Comparison of ENCODE assay signal across 8 cellular contexts in the genomic region with DNA sequence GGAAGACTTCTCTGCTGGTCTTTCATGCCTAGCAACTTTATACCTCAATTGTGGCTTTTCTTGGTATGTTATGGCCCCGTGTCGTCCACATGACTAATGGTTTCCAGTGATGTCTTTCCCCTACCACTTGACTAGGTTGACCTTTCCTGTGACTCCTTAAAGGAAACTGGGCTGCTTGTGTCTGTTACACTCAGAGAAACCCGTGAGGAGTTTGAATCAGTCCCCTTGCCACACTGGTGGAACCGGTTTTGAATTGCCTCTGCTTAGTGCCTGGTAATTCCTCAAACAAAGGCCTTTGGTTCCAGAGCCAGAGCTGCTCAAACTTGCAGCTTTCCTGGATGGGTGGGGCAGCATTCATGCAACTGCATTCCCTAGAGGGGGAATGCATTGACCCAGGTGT. TPM values are rescaled to one million over a fixed set of nuclear protein-coding genes. Genes with fewer than 3 reads are reported as not detected.
DNase-seq lines count a peak whose midpoint lies in the region; ATAC-seq and TF ChIP-seq lines count a peak whose summit lies in the region.

No MANE protein-coding gene starts in this region.

- H3K9me3 Mint-ChIP-seq in stimulated activated naive CD8-positive, alpha-beta T cell treated with anti-CD3 and anti-CD28 coated beads, Interleukin-15, amount 100 ng/mL, for 72 hours = no peaks in the 10 kb centered on the region

- peak overlapping the region; percentile 50 to 59 for H3K4me3 Mint-ChIP-seq in stimulated activated naive CD8-positive, alpha-beta T cell treated with anti-CD3 and anti-CD28 coated beads, Interleukin-15, amount 100 ng/mL, for 72 hours

- H3K4me3 ChIP-seq in AG10803 (ENCODE audit: low read length) (no peak overlapping the region), HCT116 (replicated peaks in 1 of 2; ENCODE audit: low read depth in 1 of 2, low read length in 2 of 2) (peak overlapping the region in 1 of 2 experiments; percentile 23; a peak in 2 of 4 replicates), PC-9 (peak overlapping the region; percentile 15; the same call in 1 of the 2 replicates), foreskin fibroblast (ENCODE audit: low read depth in 1 of 2, low read length in 2 of 2) (no peak overlapping the region)

- DNase-seq in AG10803 (ENCODE audit: low read depth) (peak; percentile 77), HCT116 (ENCODE audit: low read depth, low spot score) (peak; percentile 99), PC-9 (peak; percentile 87 to 100), foreskin fibroblast (peak; percentile 67 to 79), NCI-H446 (lab: John Stamatoyannopoulos, UW) (no peak)
- peak; percentile 30 to 45 for DNase-seq in stimulated activated naive CD8-positive, alpha-beta T cell treated with anti-CD3 and anti-CD28 coated beads, Interleukin-15, amount 100 ng/mL, for 72 hours

- H3K9ac ChIP-seq in HCT116 (ENCODE audit: low read length) = peak overlapping the region; percentile 56

- H3K9me3 ChIP-seq in HCT116 (ENCODE audit: control insufficient read depth in 1 of 2, insufficient read depth in 1 of 2, low read depth in 1 of 2, low read length in 2 of 2) = no peaks in the 10 kb centered on the region
- no peaks in the 10 kb centered on the region for H3K9me3 ChIP-seq in PC-9 (ENCODE audit: insufficient read depth, low read depth)

- H3K27me3 Mint-ChIP-seq in stimulated activated naive CD8-positive, alpha-beta T cell treated with anti-CD3 and anti-CD28 coated beads, Interleukin-15, amount 100 ng/mL, for 72 hours = no peaks in the 10 kb centered on the region

- H3K36me3 ChIP-seq in HCT116 (ENCODE audit: control insufficient read depth in 1 of 2, insufficient read depth in 2 of 2, low read length in 2 of 2) (no peaks in the 10 kb centered on the region), PC-9 (ENCODE audit: low read depth) (no peaks in the 10 kb centered on the region)

- H3F3A ChIP-seq in PC-9 (ENCODE audit: insufficient read depth, low read depth) = peaks cover 27% of the 10 kb centered on the region

- H3K9me2 ChIP-seq in HCT116 (ENCODE audit: insufficient read depth) (no peaks in the 10 kb centered on the region), PC-9 (ENCODE audit: insufficient read depth) (no peaks in the 10 kb centered on the region)

- H3K4me1 Mint-ChIP-seq in stimulated activated naive CD8-positive, alpha-beta T cell treated with anti-CD3 and anti-CD28 coated beads, Interleukin-15, amount 100 ng/mL, for 72 hours = peaks cover 36% of the 10 kb centered on the region

- H3K27me3 ChIP-seq in HCT116 (ENCODE audit: insufficient read depth, low read length) = no peaks in the 10 kb centered on the region
- H3K27me3 ChIP-seq in PC-9 (ENCODE audit: insufficient read depth, low read depth) = no peaks in the 10 kb centered on the region

- intact Hi-C loops in HCT116 (cut with micrococcal nuclease) = loop anchor here (1.0 to 5.0 kb wide), 3 partner anchors 171 to 400 kb away; a partner anchor contains a TSS
- intact Hi-C loops in PC-9 (cut with micrococcal nuclease; ENCODE audit: unreplicated experiment) = loop anchor here (1.0 to 10.0 kb wide), 4 partner anchors 85 to 320 kb away; a partner anchor contains a TSS

- peak; percentile 53 for TF ChIP-seq RAD21 in HCT116 (IDR thresholded peaks at IDR 0.05; ENCODE audit: low read depth)

- CTCF ChIA-PET in HCT116 (lab: Charles Lee) = interaction anchor here (1.9 kb wide), 1 partner anchor 547 kb away, joined by 10 read pairs; no protein-coding TSS in a partner anchor
- CTCF ChIA-PET in PC-9 (lab: Charles Lee) = interaction anchor here (0.6 kb wide), 2 partner anchors 27 to 69 kb away, joined by 3 to 5 read pairs; no protein-coding TSS in a partner anchor

- no peak for TF ChIP-seq CTCF in AG10803 (conservative IDR thresholded peaks at IDR 0.05; ENCODE audit: low read length)
- no peak for TF ChIP-seq CTCF in HCT116 (IDR thresholded peaks at IDR 0.05 in 2 of 3, conservative IDR thresholded peaks at IDR 0.05 in 1 of 3; ENCODE audit: borderline replicate concordance in 1 of 3, insufficient read depth in 1 of 3, low read depth in 2 of 3, low read length in 2 of 3)
- TF ChIP-seq CTCF in PC-9 (conservative IDR thresholded peaks at IDR 0.05) = no peak
- TF ChIP-seq CTCF in foreskin fibroblast (IDR thresholded peaks at IDR 0.05; ENCODE audit: low read depth, low read length) = no peak

- peak; percentile 93 for ATAC-seq in HCT116
- peak; percentile 84 for ATAC-seq in stimulated activated naive CD8-positive, alpha-beta T cell treated with anti-CD3 and anti-CD28 coated beads, Interleukin-15, amount 100 ng/mL, for 72 hours
- ATAC-seq in HG02884 (IDR thresholded peaks at IDR 0.05; ENCODE audit: unreplicated experiment) = no peak
- no peak for ATAC-seq in GM18511 (IDR thresholded peaks at IDR 0.05; ENCODE audit: unreplicated experiment)

- H3K27ac Mint-ChIP-seq in stimulated activated naive CD8-positive, alpha-beta T cell treated with anti-CD3 and anti-CD28 coated beads, Interleukin-15, amount 100 ng/mL, for 72 hours = peak overlapping the region; percentile 1 to 89

- H4K20me1 ChIP-seq in HCT116 (ENCODE audit: insufficient read depth) = no peaks in the 10 kb centered on the region
- no peaks in the 10 kb centered on the region for H4K20me1 ChIP-seq in PC-9 (ENCODE audit: insufficient read depth)

- no TSS peak for BruUV-seq in HCT116 (replicated peaks; lab: Mats Ljungman, UMichigan)
- no TSS peak for BruUV-seq in PC-9 (replicated peaks; lab: Mats Ljungman, UMichigan)

- H3K4me2 ChIP-seq in HCT116 (ENCODE audit: low read length) (peak overlapping the region; percentile 71), PC-9 (peak overlapping the region; percentile 66)

- H2AFZ ChIP-seq in HCT116 (ENCODE audit: low read depth, low read length, poor library complexity, severe bottlenecking) (peak overlapping the region; percentile 60), PC-9 (peak overlapping the region; percentile 45; the same call in 1 of the 2 replicates)

- no peak for TF ChIP-seq POLR2A in HCT116 (IDR thresholded peaks at IDR 0.05; ENCODE audit: borderline replicate concordance, extremely low read depth, insufficient read depth, insufficient read length)

- RAD21 ChIA-PET in HCT116 (lab: Charles Lee; ENCODE audit: low non-redundant PET in 1 of 2, low total read pairs in 2 of 2, uncharacterized antibody in 2 of 2, unreplicated experiment in 2 of 2) = no interaction called here

- H3K27ac ChIP-seq in HCT116 (ENCODE audit: low read depth, low read length) = peak overlapping the region; percentile 77
- H3K27ac ChIP-seq in PC-9 = peak overlapping the region; percentile 93

- H3K4me1 ChIP-seq in HCT116 (ENCODE audit: control insufficient read depth in 1 of 2, insufficient read depth in 2 of 2, low read length in 2 of 2) (peaks cover 28 to 44% of the 10 kb centered on the region in 2 experiments), PC-9 (replicated peaks; ENCODE audit: insufficient read depth) (peaks cover 51% of the 10 kb centered on the region)

- POLR2A ChIA-PET in HCT116 (lab: Charles Lee) (no interaction called here), PC-9 (lab: Charles Lee; ENCODE audit: unreplicated experiment) (interaction anchor here (0.6 kb wide), 1 partner anchor 590 kb away, joined by 4 read pairs; no protein-coding TSS in a partner anchor)

- H3K79me2 ChIP-seq in HCT116 (ENCODE audit: insufficient read depth, low read length) = no peaks in the 10 kb centered on the region
- H3K79me2 ChIP-seq in PC-9 (ENCODE audit: low read depth) = no peaks in the 10 kb centered on the region

TF ChIP-seq in HCT116, 20 proteins besides CTCF, POLR2A, EP300 and RAD21 (continues in another document):
- TF ChIP-seq, protein P1, sequence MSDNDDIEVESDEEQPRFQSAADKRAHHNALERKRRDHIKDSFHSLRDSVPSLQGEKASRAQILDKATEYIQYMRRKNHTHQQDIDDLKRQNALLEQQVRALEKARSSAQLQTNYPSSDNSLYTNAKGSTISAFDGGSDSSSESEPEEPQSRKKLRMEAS (IDR thresholded peaks at IDR 0.05) = peak; percentile 87
- TF ChIP-seq, protein P2, sequence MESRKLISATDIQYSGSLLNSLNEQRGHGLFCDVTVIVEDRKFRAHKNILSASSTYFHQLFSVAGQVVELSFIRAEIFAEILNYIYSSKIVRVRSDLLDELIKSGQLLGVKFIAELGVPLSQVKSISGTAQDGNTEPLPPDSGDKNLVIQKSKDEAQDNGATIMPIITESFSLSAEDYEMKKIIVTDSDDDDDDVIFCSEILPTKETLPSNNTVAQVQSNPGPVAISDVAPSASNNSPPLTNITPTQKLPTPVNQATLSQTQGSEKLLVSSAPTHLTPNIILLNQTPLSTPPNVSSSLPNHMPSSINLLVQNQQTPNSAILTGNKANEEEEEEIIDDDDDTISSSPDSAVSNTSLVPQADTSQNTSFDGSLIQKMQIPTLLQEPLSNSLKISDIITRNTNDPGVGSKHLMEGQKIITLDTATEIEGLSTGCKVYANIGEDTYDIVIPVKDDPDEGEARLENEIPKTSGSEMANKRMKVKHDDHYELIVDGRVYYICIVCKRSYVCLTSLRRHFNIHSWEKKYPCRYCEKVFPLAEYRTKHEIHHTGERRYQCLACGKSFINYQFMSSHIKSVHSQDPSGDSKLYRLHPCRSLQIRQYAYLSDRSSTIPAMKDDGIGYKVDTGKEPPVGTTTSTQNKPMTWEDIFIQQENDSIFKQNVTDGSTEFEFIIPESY (IDR thresholded peaks at IDR 0.05; ENCODE audit: extremely low read depth, insufficient replicate concordance, low read length) = peak; percentile 67
- no peak for TF ChIP-seq ZNF274 (IDR thresholded peaks at IDR 0.05; ENCODE audit: low read depth, low read length)
- peak; percentile 59 for TF ChIP-seq EGR1 (IDR thresholded peaks at IDR 0.05; ENCODE audit: low read depth)
- TF ChIP-seq CBX3 (IDR thresholded peaks at IDR 0.05; ENCODE audit: low read depth) = peak; percentile 99
- TF ChIP-seq SIN3A (IDR thresholded peaks at IDR 0.05; ENCODE audit: low read depth) = peak; percentile 97
- no peak for TF ChIP-seq EZH2phosphoT487 (IDR thresholded peaks at IDR 0.05; ENCODE audit: borderline replicate concordance)
- TF ChIP-seq FOSL1 (IDR thresholded peaks at IDR 0.05; ENCODE audit: low read depth) = peak; percentile 96
- TF ChIP-seq TCF7L2 (IDR thresholded peaks at IDR 0.05; ENCODE audit: borderline replicate concordance, extremely low read depth, insufficient read depth, insufficient read length) = no peak
- TF ChIP-seq, protein P3, sequence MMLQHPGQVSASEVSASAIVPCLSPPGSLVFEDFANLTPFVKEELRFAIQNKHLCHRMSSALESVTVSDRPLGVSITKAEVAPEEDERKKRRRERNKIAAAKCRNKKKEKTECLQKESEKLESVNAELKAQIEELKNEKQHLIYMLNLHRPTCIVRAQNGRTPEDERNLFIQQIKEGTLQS (IDR thresholded peaks at IDR 0.05) = peak; percentile 72
- TF ChIP-seq CEBPB (IDR thresholded peaks at IDR 0.05; ENCODE audit: low read depth) = peak; percentile 89
- TF ChIP-seq ELF1 (IDR thresholded peaks at IDR 0.05; ENCODE audit: borderline replicate concordance, low read depth) = no peak; the same call in 1 of the 2 replicates
- no peak for TF ChIP-seq EZH2 (IDR thresholded peaks at IDR 0.05)
- peak; percentile 96 for TF ChIP-seq JUND (IDR thresholded peaks at IDR 0.05)

RNA-seq across cellular contexts. Expression of a gene that starts 21.9 kb away (rescaled TPM):
- total RNA-seq in HCT116 (2021; ENCODE audit: unreplicated experiment) = not detected
- polyA plus RNA-seq in HCT116 (2012) = 0.02 and 0.10 TPM in 2 replicates
- total RNA-seq in PC-9 (2021) = not detected in 2 replicates

RNA-seq across cellular contexts. Expression of a gene that starts 44.2 kb away (rescaled TPM):
- total RNA-seq in HCT116 (2021; ENCODE audit: unreplicated experiment) (12.0 TPM), PC-9 (2021) (10.1 and 12.3 TPM in 2 replicates)
- 7.7 and 12.7 TPM in 2 replicates for polyA plus RNA-seq in HCT116 (2012)

Comparison
In these comparisons a context has a peak if more than half of its experiments do, and no peak if none do; other contexts are left out.
1. DNase-seq: peak in AG10803 (single experiment), HCT116 (single experiment), PC-9 (2 of 2), foreskin fibroblast (2 of 2) and stimulated activated naive CD8-positive, alpha-beta T cell treated with anti-CD3 and anti-CD28 coated beads, Interleukin-15, amount 100 ng/mL, for 72 hours (2 of 2); none in NCI-H446 (0 of 2).
2. ATAC-seq: peak in HCT116 (single experiment) and stimulated activated naive CD8-positive, alpha-beta T cell treated with anti-CD3 and anti-CD28 coated beads, Interleukin-15, amount 100 ng/mL, for 72 hours (single experiment); none in HG02884 (single experiment) and GM18511 (single experiment).